8 cellular contexts compared by ENCODE assay signal in the genomic region with DNA sequence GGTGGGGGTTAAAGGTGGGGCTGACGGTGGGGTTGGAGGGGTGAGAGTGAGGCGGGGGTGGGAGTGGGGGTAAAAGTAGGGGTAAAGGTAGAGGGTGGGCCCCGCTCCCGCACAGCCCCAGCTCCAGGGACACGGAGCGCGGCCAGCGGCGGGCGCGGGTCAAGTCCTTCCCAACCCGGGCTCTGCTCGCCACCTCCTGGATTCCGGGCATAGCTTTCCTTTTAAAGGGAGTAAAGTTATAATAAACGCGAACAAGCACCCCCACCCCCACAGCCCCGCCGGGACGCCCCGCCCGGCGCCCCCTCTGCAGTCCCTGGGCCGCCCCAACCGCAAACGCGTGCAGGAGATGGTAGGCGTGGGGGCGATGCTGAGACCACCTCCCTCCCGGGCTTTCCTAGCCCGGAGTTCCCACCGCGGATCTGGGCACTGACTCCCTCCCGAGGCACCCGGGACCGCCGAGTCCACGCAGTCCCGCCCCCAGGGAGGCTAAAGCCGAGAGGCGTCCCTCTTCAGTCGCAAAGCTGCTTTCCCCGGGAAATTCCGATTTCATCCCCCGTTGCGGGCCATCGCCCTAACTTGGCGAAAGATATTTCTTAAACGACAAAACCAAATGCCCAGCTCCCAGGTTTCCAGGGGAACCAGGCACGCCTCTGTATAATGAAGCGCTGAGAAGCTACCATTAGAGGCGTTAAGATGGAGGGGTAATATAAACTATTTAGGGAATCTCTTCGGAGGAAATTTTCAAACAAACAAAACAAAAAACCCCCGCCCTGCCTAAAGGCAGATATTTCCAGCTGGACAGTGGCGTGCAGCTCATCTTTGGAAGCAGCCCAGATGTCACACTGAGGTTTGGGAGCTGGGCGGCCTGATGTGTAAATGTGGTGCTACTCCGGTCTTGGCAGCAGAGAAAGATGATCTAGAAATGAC. TPM values are rescaled to one million over a fixed set of nuclear protein-coding genes. Genes with fewer than 3 reads are reported as not detected.
DNase-seq lines count a peak whose midpoint lies in the region; ATAC-seq and TF ChIP-seq lines count a peak whose summit lies in the region.

A gene with protein sequence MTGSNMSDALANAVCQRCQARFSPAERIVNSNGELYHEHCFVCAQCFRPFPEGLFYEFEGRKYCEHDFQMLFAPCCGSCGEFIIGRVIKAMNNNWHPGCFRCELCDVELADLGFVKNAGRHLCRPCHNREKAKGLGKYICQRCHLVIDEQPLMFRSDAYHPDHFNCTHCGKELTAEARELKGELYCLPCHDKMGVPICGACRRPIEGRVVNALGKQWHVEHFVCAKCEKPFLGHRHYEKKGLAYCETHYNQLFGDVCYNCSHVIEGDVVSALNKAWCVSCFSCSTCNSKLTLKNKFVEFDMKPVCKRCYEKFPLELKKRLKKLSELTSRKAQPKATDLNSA (minus strand): TSS at position 196 of the 927 bp plus-strand sequence. CDS start 506 bp downstream, outside the sequence.

- peaks cover 63% of the 10 kb centered on the region for H3K27me3 Mint-ChIP-seq in mesothelial cell of epicardium (ENCODE audit: low read depth)

- peaks cover 11% of the 10 kb centered on the region for H3K4me1 Mint-ChIP-seq in mesothelial cell of epicardium

- H3K9ac ChIP-seq in endocrine pancreas (ENCODE audit: control insufficient read depth, insufficient read depth, low read length), result no peak within 1 kb of the TSS

- H3K4me3 Mint-ChIP-seq in mesothelial cell of epicardium, result peak within 1 kb of the TSS; percentile 76

- H3K36me3 ChIP-seq in Panc1 (ENCODE audit: control insufficient read depth, insufficient read depth, low read length) (no peaks in the 10 kb centered on the region), endocrine pancreas (ENCODE audit: control insufficient read depth, insufficient read depth, low read length) (no peaks in the 10 kb centered on the region), urinary bladder (ENCODE audit: insufficient read depth) (no peaks in the 10 kb centered on the region)

- peak; percentile 77 for ATAC-seq in Panc1
- ATAC-seq in HG02798 (IDR thresholded peaks at IDR 0.05; ENCODE audit: poor library complexity, unreplicated experiment), result no peak

- H3K4me3 ChIP-seq in Panc1 (ENCODE audit: low read depth in 2 of 2, low read length in 2 of 2) (peak within 1 kb of the TSS; percentile 44 to 56), endocrine pancreas (ENCODE audit: control insufficient read depth, insufficient read depth, low read length) (peak within 1 kb of the TSS; percentile 14), urinary bladder (ENCODE audit: low read depth, low read length) (peak within 1 kb of the TSS; percentile 73)

- POLR2A ChIA-PET in Panc1 (lab: Charles Lee), result interaction anchor here (0.7 kb wide), 1 partner anchor 80 kb away, joined by 4 read pairs; no protein-coding TSS in a partner anchor

- BruUV-seq in Panc1 (replicated peaks; lab: Mats Ljungman, UMichigan), result no TSS peak

- CTCF ChIA-PET in Panc1 (lab: Charles Lee), result interaction anchor here (0.6 to 3.1 kb wide), 2 partner anchors 20 to 84 kb away, joined by 3 to 12 read pairs; no protein-coding TSS in a partner anchor

- peak within 1 kb of the TSS; percentile 13 for H3K27ac ChIP-seq in Panc1 (ENCODE audit: low read length)
- H3K27ac ChIP-seq in urinary bladder (ENCODE audit: low read depth), result peak within 1 kb of the TSS; percentile 51

- H3K4me1 ChIP-seq in Panc1 (ENCODE audit: control insufficient read depth, insufficient read depth, low read length) (peaks cover 11% of the 10 kb centered on the region), endocrine pancreas (ENCODE audit: control insufficient read depth, insufficient read depth, low read length) (no peaks in the 10 kb centered on the region), urinary bladder (ENCODE audit: insufficient read depth) (no peaks in the 10 kb centered on the region)

- TF ChIP-seq CTCF in Panc1 (IDR thresholded peaks at IDR 0.05), result no peak; the same call in 1 of the 2 replicates
- TF ChIP-seq CTCF in mesothelial cell of epicardium (IDR thresholded peaks at IDR 0.05; ENCODE audit: unreplicated experiment), result no peak

- 2% methylated on average over 56 of the region's 56 CpGs for WGBS in urinary bladder

- H3K9me3 ChIP-seq in Panc1 (ENCODE audit: control insufficient read depth, insufficient read depth, low read depth, low read length), result no peaks in the 10 kb centered on the region
- no peaks in the 10 kb centered on the region for H3K9me3 ChIP-seq in endocrine pancreas (ENCODE audit: control insufficient read depth, low read length)

- intact Hi-C loops in Panc1 (cut with micrococcal nuclease; ENCODE audit: unreplicated experiment), result no loop called here

- no peaks in the 10 kb centered on the region for H3K9me3 Mint-ChIP-seq in mesothelial cell of epicardium

- H3K36me3 Mint-ChIP-seq in mesothelial cell of epicardium, result no peaks in the 10 kb centered on the region

- in situ Hi-C loops in Panc1 (cut with HindIII; ENCODE audit: low pct_unique_long_range_greater_than_20kb, low sequenced_read_pairs), result no loop called here

- peak within 1 kb of the TSS; percentile 43 for H3K27ac Mint-ChIP-seq in mesothelial cell of epicardium

- H3K27me3 ChIP-seq in Panc1 (ENCODE audit: control insufficient read depth, insufficient read depth, low read length), result peaks cover 4% of the 10 kb centered on the region; the same call in 1 of the 2 replicates
- H3K27me3 ChIP-seq in endocrine pancreas (ENCODE audit: control insufficient read depth, insufficient read depth, low read length), result no peaks in the 10 kb centered on the region

- DNase-seq in GM04503 (ENCODE audit: low read depth) (peak; percentile 34), Panc1 (ENCODE audit: low read depth, low spot score) (no peak), mesothelial cell of epicardium (ENCODE audit: low spot score in 2 of 2, unreplicated experiment in 2 of 2) (no peak), SIG-M5 treated with dmso at 0.1 percent for 504 hours (lab: John Stamatoyannopoulos, UW; ENCODE audit: unreplicated experiment) (no peak), GM19238 (ENCODE audit: insufficient read length, low spot score) (no peak)

RNA-seq across cellular contexts. Expression of the gene that starts here (rescaled TPM):
- total RNA-seq in Panc1 (2021; ENCODE audit: unreplicated experiment) (8.9 TPM), mesothelial cell of epicardium (11.9 to 13.0 TPM (median 11.9 TPM) in 3 replicates), urinary bladder (18.7 TPM)
- 7.1 TPM for polyA plus RNA-seq in Panc1 (2012; ENCODE audit: insufficient read length)
- polyA plus RNA-seq in urinary bladder, result 346 TPM

Comparison
In these comparisons a context has a peak if more than half of its experiments do, and no peak if none do; other contexts are left out.
1. H3K4me3 ChIP-seq: peak in every context shown above with its lines; median percentile 73 in urinary bladder; 50 in Panc1; 14 in endocrine pancreas.